Comparison of ENCODE assay signal across 15 cellular contexts in genomic region chr12:116528498-116528897, GRCh38. TPM values are rescaled to one million over a fixed set of nuclear protein-coding genes. Genes with fewer than 3 reads are reported as not detected.
DNase-seq lines count a peak whose midpoint lies in the region; ATAC-seq, FAIRE-seq and TF ChIP-seq lines count a peak whose summit lies in the region.
"Had no signal": no experiment of that assay in that cellular context is flagged by ENCODE, and none has a peak within 500 bp of the region (broad histone marks: within the 10 kb centered on the region; RNA-seq: fewer than 3 reads in every experiment).

No MANE protein-coding gene starts in this region.

- TF ChIP-seq EP300 in tibial nerve (IDR thresholded peaks at IDR 0.05), result no peak

- no peak overlapping the region for H3T11ph ChIP-seq in H9 (ENCODE audit: low read length)

- H3K4me1 Mint-ChIP-seq in H9, result peaks cover 30 to 48% of the 10 kb centered on the region in 2 experiments
- peaks cover 25% of the 10 kb centered on the region for H3K4me1 Mint-ChIP-seq in astrocyte (ENCODE audit: low read depth, unreplicated experiment)
- H3K4me1 Mint-ChIP-seq in stimulated activated effector memory CD8-positive, alpha-beta T cell treated with anti-CD3 and anti-CD28 coated beads, Interleukin-12 subunit alpha, Interleukin-12 subunit beta, amount 100 ng/mL, for 72 hours, result peaks cover 11% of the 10 kb centered on the region

- no peak for DNase-seq in H9
- peak; percentile 61 for DNase-seq in astrocyte (ENCODE audit: low read depth)
- peak; percentile 42 for DNase-seq in hepatic stellate cell (ENCODE audit: low spot score)
- DNase-seq in tibial nerve (ENCODE audit: low spot score in 2 of 2), result no peak
- no peak for DNase-seq in stimulated activated effector memory CD8-positive, alpha-beta T cell treated with anti-CD3 and anti-CD28 coated beads, Interleukin-12 subunit alpha, Interleukin-12 subunit beta, amount 100 ng/mL, for 72 hours (ENCODE audit: low spot score in 2 of 2)
- no peak for DNase-seq in NCI-H2196 treated with DMSO at 0.1 percent for 48 hours (lab: John Stamatoyannopoulos, UW; ENCODE audit: unreplicated experiment)
- no peak for DNase-seq in NCI-H2029 (lab: John Stamatoyannopoulos, UW)
- no peak for DNase-seq in NCI-H1694 treated with DMSO at 0.1 percent for 48 hours (lab: John Stamatoyannopoulos, UW)
- DNase-seq: activated CD4-positive, alpha-beta memory T cell treated with anti-CD3 and anti-CD28 coated beads, Interleukin-2, amount 10 ng/mL, durations not matched to agents 7 days and 5 days; CD4-positive, alpha-beta memory T cell; NCI-H2171; NK-92 treated with Interleukin-12 subunit alpha and Interleukin-12 subunit beta, amount 100 ng/mL, for 24 hours; psoas muscle had no signal

- peak overlapping the region; percentile 16 for H2BK120ac ChIP-seq in H9 (ENCODE audit: low read depth, low read length, poor library complexity, severe bottlenecking)

- WGBS in H9 (ENCODE audit: extremely low coverage, insufficient read length, low lambda C conversion rate), result no CpG with 5 or more reads among the region's 1 CpG
- WGBS in tibial nerve, 2 donors, result 41 to 48% methylated on average over 1 of the region's 1 CpG

- H2BK15ac ChIP-seq in H9 (ENCODE audit: low read depth, low read length), result no peak overlapping the region

- H3K36me3 Mint-ChIP-seq in H9 (ENCODE audit: insufficient read depth in 1 of 3, low read depth in 3 of 3) (no peaks in the 10 kb centered on the region; a peak in 1 of 7 replicates), astrocyte (ENCODE audit: low read depth, unreplicated experiment) (peaks cover 2% of the 10 kb centered on the region)
- no peaks in the 10 kb centered on the region for H3K36me3 Mint-ChIP-seq in stimulated activated effector memory CD8-positive, alpha-beta T cell treated with anti-CD3 and anti-CD28 coated beads, Interleukin-12 subunit alpha, Interleukin-12 subunit beta, amount 100 ng/mL, for 72 hours

- H3K18ac ChIP-seq in H9 (ENCODE audit: insufficient read length, low read depth, low read length), result no peak overlapping the region

- no peak overlapping the region for H3K23ac ChIP-seq in H9 (ENCODE audit: insufficient read length, low read depth, low read length)

- H3K9me3 Mint-ChIP-seq in H9 (no peaks in the 10 kb centered on the region), astrocyte (ENCODE audit: unreplicated experiment) (no peaks in the 10 kb centered on the region)
- no peaks in the 10 kb centered on the region for H3K9me3 Mint-ChIP-seq in stimulated activated effector memory CD8-positive, alpha-beta T cell treated with anti-CD3 and anti-CD28 coated beads, Interleukin-12 subunit alpha, Interleukin-12 subunit beta, amount 100 ng/mL, for 72 hours
- H3K9me3 Mint-ChIP-seq: activated CD4-positive, alpha-beta memory T cell treated with anti-CD3 and anti-CD28 coated beads, Interleukin-2, amount 10 ng/mL, durations not matched to agents 7 days and 5 days; activated T-helper 1 cell treated with anti-CD3 and anti-CD28 coated beads, Interleukin-12 subunit alpha, Interleukin-12 subunit beta, Interleukin-2, Interleukin-4 antibody, amounts not matched to agents 30 ng/mL and 10 ng/mL and 1 ng/mL, durations not matched to agents 14 hours and 24 hours and 36 hours; CD4-positive, alpha-beta memory T cell had no signal

- H3K27me3 ChIP-seq in H9 (ENCODE audit: insufficient read depth, low read length) (no peaks in the 10 kb centered on the region), astrocyte (ENCODE audit: insufficient read depth, low read length) (no peaks in the 10 kb centered on the region), tibial nerve (no peaks in the 10 kb centered on the region)

- H3K79me1 ChIP-seq in H9 (ENCODE audit: insufficient read depth, low read depth, low read length, poor library complexity, severe bottlenecking), result no peaks in the 10 kb centered on the region

- H3K4me3 Mint-ChIP-seq in H9 (no peak overlapping the region), astrocyte (ENCODE audit: unreplicated experiment) (no peak overlapping the region)
- no peak overlapping the region for H3K4me3 Mint-ChIP-seq in stimulated activated effector memory CD8-positive, alpha-beta T cell treated with anti-CD3 and anti-CD28 coated beads, Interleukin-12 subunit alpha, Interleukin-12 subunit beta, amount 100 ng/mL, for 72 hours
- H3K4me3 Mint-ChIP-seq: activated CD4-positive, alpha-beta memory T cell treated with anti-CD3 and anti-CD28 coated beads, Interleukin-2, amount 10 ng/mL, durations not matched to agents 7 days and 5 days; activated T-helper 1 cell treated with anti-CD3 and anti-CD28 coated beads, Interleukin-12 subunit alpha, Interleukin-12 subunit beta, Interleukin-2, Interleukin-4 antibody, amounts not matched to agents 30 ng/mL and 10 ng/mL and 1 ng/mL, durations not matched to agents 14 hours and 24 hours and 36 hours; CD4-positive, alpha-beta memory T cell had no signal

- no peak overlapping the region for H2BK5ac ChIP-seq in H9 (ENCODE audit: insufficient read length, low read length)

- H4K91ac ChIP-seq in H9 (ENCODE audit: insufficient read length, low read depth, low read length), result no peak overlapping the region

- no peak overlapping the region for H2BK12ac ChIP-seq in H9 (ENCODE audit: insufficient read length, low read depth, low read length)

- no peak overlapping the region for H2AFZ ChIP-seq in H9 (ENCODE audit: low read length)
- peak overlapping the region; percentile 2 for H2AFZ ChIP-seq in astrocyte (ENCODE audit: low read depth, low read length)

- H3K27ac ChIP-seq in H9 (ENCODE audit: insufficient read length, low read depth, low read length) (no peak overlapping the region), astrocyte (ENCODE audit: low read depth, low read length) (peak overlapping the region; percentile 70), tibial nerve (peak overlapping the region; percentile 32 to 79 (median 66))
- H3K27ac ChIP-seq: psoas muscle had no signal

- H2BK20ac ChIP-seq in H9 (ENCODE audit: low read depth, low read length, poor library complexity, severe bottlenecking), result no peak overlapping the region

- H3K4me1 ChIP-seq in H9 (ENCODE audit: insufficient read depth, low read length) (peaks cover 6% of the 10 kb centered on the region; the same call in 1 of the 2 replicates), astrocyte (ENCODE audit: insufficient read depth, low read length) (peaks cover 41% of the 10 kb centered on the region), tibial nerve (peaks cover 0 to 66% (median 32%) of the 10 kb centered on the region in 4 donors)

- no peak overlapping the region for H3K56ac ChIP-seq in H9 (ENCODE audit: insufficient read length, low read depth, low read length)

- no peak for TF ChIP-seq POLR2A in tibial nerve (IDR thresholded peaks at IDR 0.05)

- H4K8ac ChIP-seq in H9 (replicated peaks; ENCODE audit: insufficient read length, low read depth, low read length), result no peak overlapping the region

- H3K27me3 Mint-ChIP-seq in H9 (ENCODE audit: low read depth), result peaks cover 26% of the 10 kb centered on the region
- H3K27me3 Mint-ChIP-seq in astrocyte (ENCODE audit: low read depth, unreplicated experiment), result peaks cover 2% of the 10 kb centered on the region

- H3K79me2 ChIP-seq in H9 (ENCODE audit: insufficient read depth, low read length) (no peaks in the 10 kb centered on the region), astrocyte (ENCODE audit: insufficient read depth, low read length) (no peaks in the 10 kb centered on the region)

- no peak overlapping the region for H3K14ac ChIP-seq in H9 (ENCODE audit: insufficient read depth, low read length)

- no peak overlapping the region for H3K9ac ChIP-seq in H9 (ENCODE audit: extremely low read depth, insufficient read length, low read length)
- peak overlapping the region; percentile 20 for H3K9ac ChIP-seq in astrocyte (ENCODE audit: low read length)

- H3K4ac ChIP-seq in H9 (ENCODE audit: low read depth, low read length), result no peak overlapping the region

- H4K20me1 ChIP-seq in H9 (ENCODE audit: control insufficient read depth, insufficient read depth, insufficient read length), result no peaks in the 10 kb centered on the region
- no peaks in the 10 kb centered on the region for H4K20me1 ChIP-seq in astrocyte (ENCODE audit: insufficient read depth, low read length)

- H3K4me3 ChIP-seq in astrocyte (ENCODE audit: insufficient read depth, low read depth, low read length) (no peak overlapping the region), tibial nerve (no peak overlapping the region)
- H3K4me3 ChIP-seq: psoas muscle had no signal

- no peak overlapping the region for H4K5ac ChIP-seq in H9 (ENCODE audit: insufficient read length, low read depth, low read length)

- ATAC-seq in stimulated activated effector memory CD8-positive, alpha-beta T cell treated with anti-CD3 and anti-CD28 coated beads, Interleukin-12 subunit alpha, Interleukin-12 subunit beta, amount 100 ng/mL, for 72 hours, result no peak
- ATAC-seq: psoas muscle had no signal

- no peak for FAIRE-seq in astrocyte (lab: Jason Lieb, UNC)
- FAIRE-seq: G401.6 had no signal

- H3K4me2 ChIP-seq in H9 (ENCODE audit: insufficient read depth, insufficient read length, low read length) (no peak overlapping the region), astrocyte (ENCODE audit: low read length) (peak overlapping the region; percentile 69)

- TF ChIP-seq CTCF in H9 (conservative IDR thresholded peaks at IDR 0.05), result no peak
- TF ChIP-seq CTCF in astrocyte (IDR thresholded peaks at IDR 0.05; ENCODE audit: insufficient read depth, low read depth, low read length), result no peak
- no peak for TF ChIP-seq CTCF in tibial nerve (IDR thresholded peaks at IDR 0.05)

- peaks cover 2% of the 10 kb centered on the region for H3K23me2 ChIP-seq in H9 (ENCODE audit: insufficient read length, low read depth, low read length, poor library complexity, severe bottlenecking)

- H3K36me3 ChIP-seq in astrocyte (ENCODE audit: insufficient read depth, low read length) (no peaks in the 10 kb centered on the region), tibial nerve (no peaks in the 10 kb centered on the region)

- H2AK5ac ChIP-seq in H9 (ENCODE audit: insufficient read length, low read length), result no peak overlapping the region

- H3K27ac Mint-ChIP-seq in H9, result no peak overlapping the region
- H3K27ac Mint-ChIP-seq in astrocyte (ENCODE audit: unreplicated experiment), result peak overlapping the region; percentile 29
- H3K27ac Mint-ChIP-seq in stimulated activated effector memory CD8-positive, alpha-beta T cell treated with anti-CD3 and anti-CD28 coated beads, Interleukin-12 subunit alpha, Interleukin-12 subunit beta, amount 100 ng/mL, for 72 hours, result no peak overlapping the region
- H3K27ac Mint-ChIP-seq: activated CD4-positive, alpha-beta memory T cell treated with anti-CD3 and anti-CD28 coated beads, Interleukin-2, amount 10 ng/mL, durations not matched to agents 7 days and 5 days; activated T-helper 1 cell treated with anti-CD3 and anti-CD28 coated beads, Interleukin-12 subunit alpha, Interleukin-12 subunit beta, Interleukin-2, Interleukin-4 antibody, amounts not matched to agents 30 ng/mL and 10 ng/mL and 1 ng/mL, durations not matched to agents 14 hours and 24 hours and 36 hours; CD4-positive, alpha-beta memory T cell had no signal

- H3K9me3 ChIP-seq in H9 (ENCODE audit: control insufficient read depth, low read depth, low read length) (no peaks in the 10 kb centered on the region), astrocyte (ENCODE audit: insufficient read depth, low read depth, low read length) (no peaks in the 10 kb centered on the region), tibial nerve (no peaks in the 10 kb centered on the region)
- H3K9me3 ChIP-seq: psoas muscle had no signal

RNA-seq across cellular contexts. Expression of gene MAP1LC3B2, which starts 30.7 kb away (rescaled TPM):
- total RNA-seq in H9 (2021) (1.5 and 2.0 TPM in 2 replicates), astrocyte (5.2 and 5.8 TPM in 2 replicates), tibial nerve (1 to 10 TPM in 1 of 4 donors, under 1 TPM in 1, not detected in 2; 0.98 to 1.7 TPM)

Comparison
In these comparisons a context has a peak if more than half of its experiments do, and no peak if none do; other contexts are left out.
1. DNase-seq: peak in astrocyte (single experiment) and hepatic stellate cell (single experiment); none in H9 (single experiment), tibial nerve (0 of 2), stimulated activated effector memory CD8-positive, alpha-beta T cell treated with anti-CD3 and anti-CD28 coated beads, Interleukin-12 subunit alpha, Interleukin-12 subunit beta, amount 100 ng/mL, for 72 hours (0 of 2), NCI-H2196 treated with DMSO at 0.1 percent for 48 hours (single experiment), NCI-H2029 (single experiment) and NCI-H1694 treated with DMSO at 0.1 percent for 48 hours (single experiment).